In the genomic region with DNA sequence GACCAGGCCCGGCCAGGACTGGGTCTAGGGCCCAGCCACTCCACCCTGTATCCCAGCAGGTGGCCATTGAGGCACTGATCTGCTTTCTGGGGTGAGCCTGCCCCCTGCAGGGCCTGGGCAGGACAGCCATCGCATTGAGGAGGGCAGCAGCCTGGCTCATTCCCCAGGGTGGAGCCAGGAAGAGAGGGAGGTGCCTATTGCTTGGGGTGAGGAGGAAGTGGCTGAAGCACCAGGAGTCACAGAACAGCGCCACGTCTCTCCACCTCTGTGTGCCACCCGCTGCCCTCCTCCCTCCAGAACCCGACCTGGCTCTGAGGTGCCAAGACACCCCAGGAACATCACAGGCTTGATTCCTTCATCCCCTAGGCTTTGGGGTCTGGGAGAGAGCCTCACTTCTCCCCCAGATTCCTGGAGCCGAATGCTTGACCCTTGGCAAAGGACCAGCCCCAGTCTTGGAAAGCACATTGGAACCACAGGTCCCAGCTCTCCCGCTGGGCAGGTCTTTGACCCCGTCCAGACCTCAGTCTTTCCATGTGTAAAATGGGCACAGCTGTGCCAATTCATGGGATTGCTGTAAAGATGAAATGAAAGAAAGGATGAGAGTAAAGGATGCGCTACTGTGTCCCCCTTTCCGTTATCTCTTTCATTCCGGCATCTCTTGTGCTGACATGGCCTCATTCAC, we compare ENCODE assay signal across 8 cellular contexts. TPM values are rescaled to one million over a fixed set of nuclear protein-coding genes. Genes with fewer than 3 reads are reported as not detected.
DNase-seq lines count a peak whose midpoint lies in the region; ATAC-seq and TF ChIP-seq lines count a peak whose summit lies in the region.

No MANE protein-coding gene starts in this region.

- peak overlapping the region; percentile 66 for H4K8ac ChIP-seq in mesenchymal stem cell (ENCODE audit: low read length)

- POLR2A ChIA-PET in HEK293 (lab: Yijun Ruan, JAX), result no interaction called here

- H3K4ac ChIP-seq in mesenchymal stem cell (ENCODE audit: low read depth in 1 of 2, low read length in 2 of 2), result peak overlapping the region in 1 of 2 experiments; percentile 80

- no peak overlapping the region for H3K23ac ChIP-seq in mesenchymal stem cell (ENCODE audit: low read length in 2 of 2)

- H3K79me1 ChIP-seq in mesenchymal stem cell (replicated peaks; ENCODE audit: low read length, poor library complexity, severe bottlenecking), result no peaks in the 10 kb centered on the region

- H3K4me1 ChIP-seq in DOHH2 (ENCODE audit: control insufficient read depth, low read length) (peaks cover 10% of the 10 kb centered on the region), HEK293 (ENCODE audit: control insufficient read depth, insufficient read depth, low read length) (peaks cover 6% of the 10 kb centered on the region), mesenchymal stem cell (ENCODE audit: control insufficient read depth, insufficient read depth, low read depth, low read length) (peaks cover 25% of the 10 kb centered on the region)

- H3K18ac ChIP-seq in mesenchymal stem cell (ENCODE audit: low read depth in 1 of 2, low read length in 2 of 2), result peak overlapping the region; percentile 57 to 85

- H2BK120ac ChIP-seq in mesenchymal stem cell (ENCODE audit: low read depth, low read length), result no peak overlapping the region

- H2BK15ac ChIP-seq in mesenchymal stem cell (ENCODE audit: low read depth, poor library complexity, severe bottlenecking), result peak overlapping the region; percentile 60

- H3K27ac ChIP-seq in DOHH2 (ENCODE audit: low read depth, low read length) (no peak overlapping the region), HEK293 (ENCODE audit: extremely low read depth, low read depth, low read length) (no peak overlapping the region), mesenchymal stem cell (ENCODE audit: low read length, poor library complexity, severe bottlenecking) (no peak overlapping the region)

- no peaks in the 10 kb centered on the region for H3K9me2 ChIP-seq in DOHH2 (replicated peaks; ENCODE audit: control insufficient read depth, low read length)

- peak; percentile 0 for DNase-seq in NCI-H446 treated with DMSO at 0.1 percent for 48 hours (lab: John Stamatoyannopoulos, UW)
- DNase-seq in activated CD4-positive, alpha-beta T cell treated with anti-CD3 and anti-CD28 coated beads for 48 hours, result peak; percentile 86
- DNase-seq in dermis microvascular lymphatic vessel endothelial cell (ENCODE audit: low read depth in 2 of 2), result peak; percentile 68 to 81
- DNase-seq in mesenchymal stem cell, result peak; percentile 81
- DNase-seq in stimulated activated CD8-positive, alpha-beta memory T cell treated with anti-CD3 and anti-CD28 coated beads, Interleukin-7, amount 100 ng/mL, for 48 hours (ENCODE audit: extremely low read depth in 1 of 2, low read depth in 1 of 2), result peak; percentile 62 to 70

- CTCF ChIA-PET in HEK293 (lab: Yijun Ruan, JAX), result interaction anchor here (0.6 to 3.2 kb wide), 23 partner anchors 9 to 639 kb away, joined by 3 to 25 read pairs (median 5); partner anchors contain the start of genes KRT13, KRT17 and KRT35

- H3K9me3 ChIP-seq in DOHH2 (ENCODE audit: control insufficient read depth, insufficient read depth, low read length) (no peaks in the 10 kb centered on the region), HEK293 (ENCODE audit: control insufficient read depth, insufficient read depth, low read depth, low read length) (no peaks in the 10 kb centered on the region), mesenchymal stem cell (ENCODE audit: control insufficient read depth, low read length) (no peaks in the 10 kb centered on the region)

- peak overlapping the region in 1 of 2 experiments; percentile 19 for H3K14ac ChIP-seq in mesenchymal stem cell (ENCODE audit: low read length in 2 of 2)

- no peaks in the 10 kb centered on the region for H3F3A ChIP-seq in DOHH2 (ENCODE audit: control insufficient read depth, insufficient read depth)

- no peak for ATAC-seq in GM21447 (IDR thresholded peaks at IDR 0.05; ENCODE audit: unreplicated experiment)

- WGBS in mesenchymal stem cell, result 57% methylated on average over 12 of the region's 12 CpGs

- peak overlapping the region; percentile 50 for H2AK5ac ChIP-seq in mesenchymal stem cell (ENCODE audit: low read length, severe bottlenecking)

- H2BK12ac ChIP-seq in mesenchymal stem cell (ENCODE audit: low read length in 2 of 2), result peak overlapping the region in 1 of 2 experiments; percentile 76

- H2AFZ ChIP-seq in mesenchymal stem cell (ENCODE audit: low read depth, low read length), result no peak overlapping the region

- H3K4me2 ChIP-seq in DOHH2 (ENCODE audit: low read length), result peak overlapping the region; percentile 47; the same call in 1 of the 2 replicates
- H3K4me2 ChIP-seq in mesenchymal stem cell (ENCODE audit: low read length, poor library complexity, severe bottlenecking), result no peak overlapping the region

- H3K27me3 ChIP-seq in DOHH2 (ENCODE audit: control insufficient read depth, low read length), result no peaks in the 10 kb centered on the region
- no peaks in the 10 kb centered on the region for H3K27me3 ChIP-seq in mesenchymal stem cell (ENCODE audit: control insufficient read depth in 1 of 2, insufficient read depth in 1 of 2, low read length in 2 of 2)

- H3K9ac ChIP-seq in mesenchymal stem cell (ENCODE audit: low read length), result no peak overlapping the region

- H3K79me2 ChIP-seq in DOHH2 (ENCODE audit: control insufficient read depth, low read length), result no peaks in the 10 kb centered on the region

- TF ChIP-seq CTCF in DOHH2 (IDR thresholded peaks at IDR 0.05; ENCODE audit: low read depth, low read length, poor library complexity, severe bottlenecking) (peak; percentile 79), HEK293 (tag by site-specific recombination; IDR thresholded peaks at IDR 0.05) (peak; percentile 95)

- no peak overlapping the region for H2BK5ac ChIP-seq in mesenchymal stem cell (ENCODE audit: low read depth, low read length, poor library complexity, severe bottlenecking)

- peak overlapping the region; percentile 36 for H4K91ac ChIP-seq in mesenchymal stem cell (ENCODE audit: low read length)

- H3K36me3 ChIP-seq in DOHH2 (ENCODE audit: control insufficient read depth, low read length) (no peaks in the 10 kb centered on the region), HEK293 (ENCODE audit: control insufficient read depth in 2 of 2, insufficient read depth in 1 of 2, low read length in 2 of 2) (no peaks in the 10 kb centered on the region), mesenchymal stem cell (ENCODE audit: control insufficient read depth in 1 of 2, insufficient read depth in 2 of 2, low read depth in 1 of 2, low read length in 2 of 2) (no peaks in the 10 kb centered on the region)

- H3K4me3 ChIP-seq in DOHH2 (ENCODE audit: low read length) (0 out of 2 replicates have a peak overlapping the region, but pooled peaks have one; percentile 14), HEK293 (ENCODE audit: low read depth, low read length) (no peak overlapping the region), mesenchymal stem cell (ENCODE audit: insufficient read depth in 1 of 2, low read depth in 1 of 2, low read length in 2 of 2) (no peak overlapping the region)

- no peaks in the 10 kb centered on the region for H4K20me1 ChIP-seq in DOHH2 (ENCODE audit: control insufficient read depth, insufficient read depth, low read depth, low read length)

TF ChIP-seq in HEK293, 187 proteins besides CTCF, POLR2A, EP300 and RAD21 (continues in another document):
- peak; percentile 61 for TF ChIP-seq PRDM10 (tag by site-specific recombination; IDR thresholded peaks at IDR 0.05)
- 0 out of 2 replicates have a peak, but pooled peaks have one; percentile 34 for TF ChIP-seq ZNF2 (tag by site-specific recombination; IDR thresholded peaks at IDR 0.05)
- no peak for TF ChIP-seq ZNF701 (tag by site-specific recombination; IDR thresholded peaks at IDR 0.05)

RNA-seq across cellular contexts. Expression of gene KRT36, which starts 7.2 kb away (rescaled TPM):
- 0.38 TPM in 1 of 2 replicates, not detected in the other for total RNA-seq in dermis microvascular lymphatic vessel endothelial cell
- 0.11 TPM for polyA plus RNA-seq in mesenchymal stem cell (2013, experiment 1 of 2)
- 0.11 TPM for polyA plus RNA-seq in mesenchymal stem cell (2013, experiment 2 of 2)

RNA-seq across cellular contexts. Expression of gene KRT13, which starts 8.5 kb away (rescaled TPM):
- total RNA-seq in dermis microvascular lymphatic vessel endothelial cell, result not detected in 2 replicates
- polyA plus RNA-seq in mesenchymal stem cell (2013, experiment 1 of 2), result not detected
- polyA plus RNA-seq in mesenchymal stem cell (2013, experiment 2 of 2), result not detected

RNA-seq across cellular contexts. Expression of gene KRT35, which starts 16.0 kb away (rescaled TPM):
- not detected in 2 replicates for total RNA-seq in dermis microvascular lymphatic vessel endothelial cell
- polyA plus RNA-seq in mesenchymal stem cell (2013, experiment 1 of 2), result not detected
- not detected for polyA plus RNA-seq in mesenchymal stem cell (2013, experiment 2 of 2)

RNA-seq across cellular contexts. Expression of gene KRT15, which starts 21.7 kb away (rescaled TPM):
- total RNA-seq in dermis microvascular lymphatic vessel endothelial cell, result 0.13 and 1.2 TPM in 2 replicates
- 0.46 TPM for polyA plus RNA-seq in mesenchymal stem cell (2013, experiment 1 of 2)
- 0.52 TPM for polyA plus RNA-seq in mesenchymal stem cell (2013, experiment 2 of 2)

RNA-seq across cellular contexts. Expression of gene KRT32, which starts 29.8 kb away (rescaled TPM):
- not detected in 2 replicates for total RNA-seq in dermis microvascular lymphatic vessel endothelial cell
- polyA plus RNA-seq in mesenchymal stem cell (2013, experiment 1 of 2), result not detected
- 0.01 TPM for polyA plus RNA-seq in mesenchymal stem cell (2013, experiment 2 of 2)

Comparison
In these comparisons a context has a peak if more than half of its experiments do, and no peak if none do; other contexts are left out.
1. DNase-seq: peak in every context shown above with its lines; median percentile 86 in activated CD4-positive, alpha-beta T cell treated with anti-CD3 and anti-CD28 coated beads for 48 hours; 81 in mesenchymal stem cell; 74 in dermis microvascular lymphatic vessel endothelial cell; 66 in stimulated activated CD8-positive, alpha-beta memory T cell treated with anti-CD3 and anti-CD28 coated beads, Interleukin-7, amount 100 ng/mL, for 48 hours; 0 in NCI-H446 treated with DMSO at 0.1 percent for 48 hours.